Comparison of ENCODE assay signal across 8 cellular contexts in genomic region chr4:94451669-94452475, GRCh38. TPM values are rescaled to one million over a fixed set of nuclear protein-coding genes. Genes with fewer than 3 reads are reported as not detected.
A peak's percentile ranks its signal among the peaks of the same experiment; 100 is the strongest.
DNase-seq lines count a peak whose midpoint lies in the region; ATAC-seq and TF ChIP-seq lines count a peak whose summit lies in the region.

Gene PDLIM5 (plus strand): TSS chr4:94451942. CDS start chr4:94455289, 3,347 bp downstream.

- peaks cover 0 to 3% (median 0%) of the 10 kb centered on the region in 4 donors for H3K9me3 ChIP-seq in Peyer's patch
- no peaks in the 10 kb centered on the region for H3K9me3 ChIP-seq in fibroblast of lung (ENCODE audit: control insufficient read depth, insufficient read depth, low read depth, low read length)

- H3K27ac ChIP-seq in Peyer's patch: peak within 1 kb of the TSS; percentile 89 to 100 (median 96)
- peak within 1 kb of the TSS; percentile 87 for H3K27ac ChIP-seq in fibroblast of lung (ENCODE audit: insufficient read depth, low read length)

- peaks cover 11 to 25% of the 10 kb centered on the region in 2 donors for H3K27me3 Mint-ChIP-seq in natural killer cell (ENCODE audit: low read depth in 2 of 2)

- intact Hi-C loops in natural killer cell (cut with micrococcal nuclease): loop anchor here (1.0 to 5.0 kb wide), 3 partner anchors 46 to 245 kb away; partner anchors contain the start of gene SMARCAD1

- TF ChIP-seq POLR2A in Peyer's patch (IDR thresholded peaks at IDR 0.05): peak; percentile 97 to 99

- H3K4me3 Mint-ChIP-seq in natural killer cell: peak within 1 kb of the TSS; percentile 91

- H3K27me3 ChIP-seq in Peyer's patch (no peaks in the 10 kb centered on the region), fibroblast of lung (ENCODE audit: control insufficient read depth, insufficient read depth, low read length) (no peaks in the 10 kb centered on the region)

- H3K4me2 ChIP-seq in fibroblast of lung (ENCODE audit: extremely low read depth, insufficient read depth, low read length): peak within 1 kb of the TSS; percentile 70

- DNase-seq in DMS79 treated with DMSO at 0.1 percent for 48 hours (lab: John Stamatoyannopoulos, UW): peak; percentile 53
- DNase-seq in KBM-7: peak; percentile 89
- DNase-seq in Peyer's patch: peak; percentile 91 to 97 (median 96)
- peak; percentile 72 to 84 for DNase-seq in activated T-helper 1 cell treated with anti-CD3 and anti-CD28 coated beads, Interleukin-2, amount 50 U/mL, for 16 hours (ENCODE audit: low read depth in 1 of 2, low spot score in 1 of 2)
- DNase-seq in fibroblast of lung (ENCODE audit: low read depth in 2 of 2): peak; percentile 86 to 87
- DNase-seq in natural killer cell: peak; percentile 84
- DNase-seq in stimulated activated naive CD4-positive, alpha-beta T cell treated with Interleukin-2 at 50 U/mL for 16 hours (lab: John Stamatoyannopoulos, UW): peak; percentile 89

- no peaks in the 10 kb centered on the region for H3K9me3 Mint-ChIP-seq in natural killer cell

- peak; percentile 95 for ATAC-seq in GM21717 (IDR thresholded peaks at IDR 0.05; ENCODE audit: unreplicated experiment)
- ATAC-seq in natural killer cell: peak; percentile 94 to 98 (median 95)

- peaks cover 45% of the 10 kb centered on the region for H3K79me2 ChIP-seq in fibroblast of lung (ENCODE audit: control insufficient read depth, insufficient read depth, low read length)

- H2AFZ ChIP-seq in fibroblast of lung (ENCODE audit: low read length): peak within 1 kb of the TSS; percentile 79

- peaks cover 0 to 17% (median 0%) of the 10 kb centered on the region in 4 donors for H3K4me1 ChIP-seq in Peyer's patch
- peaks cover 6% of the 10 kb centered on the region for H3K4me1 ChIP-seq in fibroblast of lung (ENCODE audit: control insufficient read depth, extremely low read depth, insufficient read depth, low read length)

- peaks cover 24 to 26% of the 10 kb centered on the region in 2 donors for H3K4me1 Mint-ChIP-seq in natural killer cell

- in situ Hi-C loops in KBM-7 (cut with MboI; ENCODE audit: low pct_unique_long_range_greater_than_20kb, low sequenced_read_pairs): no loop called here

- peaks cover 0 to 11% (median 0%) of the 10 kb centered on the region in 3 donors for H3K36me3 ChIP-seq in Peyer's patch
- H3K36me3 ChIP-seq in fibroblast of lung (ENCODE audit: control insufficient read depth, insufficient read depth, low read length): peaks cover 3% of the 10 kb centered on the region

- peak in 1 of 6 experiments; percentile 18 for TF ChIP-seq CTCF in Peyer's patch (IDR thresholded peaks at IDR 0.05)
- TF ChIP-seq CTCF in fibroblast of lung (conservative IDR thresholded peaks at IDR 0.05 in 1 of 2, IDR thresholded peaks at IDR 0.05 in 1 of 2; ENCODE audit: low read depth in 1 of 2, low read length in 2 of 2): no peak
- no peak for TF ChIP-seq CTCF in natural killer cell (IDR thresholded peaks at IDR 0.05)

- H3K36me3 Mint-ChIP-seq in natural killer cell: no peaks in the 10 kb centered on the region

- peak within 1 kb of the TSS; percentile 77 to 87 for H3K27ac Mint-ChIP-seq in natural killer cell

- H4K20me1 ChIP-seq in fibroblast of lung (ENCODE audit: control insufficient read depth, extremely low read depth, insufficient read depth, low read length): peaks cover 2% of the 10 kb centered on the region

- H3K9ac ChIP-seq in fibroblast of lung (ENCODE audit: insufficient read depth, low read length): peak within 1 kb of the TSS; percentile 90

- peak within 1 kb of the TSS; percentile 90 to 99 (median 92) for H3K4me3 ChIP-seq in Peyer's patch
- peak within 1 kb of the TSS; percentile 88 to 98 (median 92) for H3K4me3 ChIP-seq in fibroblast of lung (replicated peaks in 1 of 4; ENCODE audit: control extremely low read depth in 1 of 4, insufficient read depth in 1 of 4, low read depth in 3 of 4, low read length in 4 of 4)

RNA-seq across cellular contexts. Expression of gene PDLIM5, which starts in this region (rescaled TPM):
- total RNA-seq in Peyer's patch (100 to 1,000 TPM; 112 to 197 (median 158) TPM), fibroblast of lung (24.9 and 28.4 TPM in 2 replicates), natural killer cell (10 to 100 TPM; 41.8 to 94.8 (median 50.5) TPM)
- polyA plus RNA-seq in fibroblast of lung: 74.4 and 113 TPM in 2 replicates
- 28.5 and 51.1 TPM in 2 replicates for polyA plus RNA-seq in fibroblast of lung (2012)
- polyA minus RNA-seq in fibroblast of lung (ENCODE audit: low replicate concordance): 122 and 161 TPM in 2 replicates

Comparison
In these comparisons a context has a peak if more than half of its experiments do, and no peak if none do; other contexts are left out.
1. Peak in every context shown above with its lines: DNase-seq, ATAC-seq, H3K4me3 ChIP-seq and H3K27ac ChIP-seq.